In the genomic region with DNA sequence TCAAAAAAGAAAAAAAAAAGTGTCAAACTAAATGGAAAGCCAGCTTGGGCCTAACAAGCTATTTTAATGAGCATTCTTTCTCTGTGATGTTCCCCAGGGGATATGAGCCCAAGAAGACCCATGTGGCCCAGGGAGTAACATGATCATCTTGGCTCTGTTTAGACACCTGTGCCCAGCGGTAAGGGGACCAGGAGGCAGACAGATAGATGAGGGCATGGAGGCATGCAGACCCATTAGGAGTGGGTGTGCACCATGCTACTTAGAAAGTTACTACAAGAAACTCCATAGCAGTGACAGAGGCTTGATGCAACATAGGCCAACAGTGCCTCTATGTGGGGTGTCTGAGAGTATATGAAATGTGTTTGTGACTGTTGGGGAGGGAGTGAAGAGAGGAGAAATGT, we compare ENCODE assay signal across 10 cellular contexts. TPM values are rescaled to one million over a fixed set of nuclear protein-coding genes. Genes with fewer than 3 reads are reported as not detected.
DNase-seq lines count a peak whose midpoint lies in the region; ATAC-seq, FAIRE-seq and TF ChIP-seq lines count a peak whose summit lies in the region.
"Had no signal": no experiment of that assay in that cellular context is flagged by ENCODE, and none has a peak within 500 bp of the region (broad histone marks: within the 10 kb centered on the region; RNA-seq: fewer than 3 reads in every experiment).

No MANE protein-coding gene starts in this region.

- H2BK12ac ChIP-seq in H1 (ENCODE audit: low read depth, low read length) = no peak overlapping the region

- no peaks in the 10 kb centered on the region for H4K20me1 ChIP-seq in H1 (replicated peaks in 1 of 2; ENCODE audit: control insufficient read depth in 1 of 2, insufficient read depth in 2 of 2, low read length in 2 of 2)

- H3K4me1 ChIP-seq in H1 (replicated peaks in 1 of 4; ENCODE audit: control insufficient read depth in 3 of 4, insufficient read depth in 4 of 4, low read length in 3 of 4) (peaks cover 0 to 2% (median under 1%) of the 10 kb centered on the region in 4 experiments; a peak in 2 of 7 replicates), gastroesophageal sphincter (peaks cover 0 to 21% (median 9%) of the 10 kb centered on the region in 3 donors), pancreas (peaks cover 0 to 10% (median 0%) of the 10 kb centered on the region in 3 donors)

- TF ChIP-seq EP300 in H1 (IDR thresholded peaks at IDR 0.05; ENCODE audit: borderline replicate concordance in 1 of 2, low read depth in 2 of 2, low read length in 2 of 2) (no peak), gastroesophageal sphincter (IDR thresholded peaks at IDR 0.05) (no peak)

- POLR2A ChIA-PET in H1 (lab: Charles Lee; ENCODE audit: partially characterized antibody) = no interaction called here

- H3K9me3 ChIP-seq in H1 (ENCODE audit: insufficient read depth in 2 of 2, low read depth in 1 of 2, low read length in 1 of 2) (no peaks in the 10 kb centered on the region), gastroesophageal sphincter (no peaks in the 10 kb centered on the region), pancreas (no peaks in the 10 kb centered on the region)

- no peak for FAIRE-seq in H1 (lab: Jason Lieb, UNC)
- FAIRE-seq in pancreas (lab: Jason Lieb, UNC) = no peak

- peak; percentile 38 to 41 for TF ChIP-seq RAD21 in H1 (IDR thresholded peaks at IDR 0.05 in 1 of 2, conservative IDR thresholded peaks at IDR 0.05 in 1 of 2; ENCODE audit: low read depth in 2 of 2, low read length in 2 of 2)

- H3K23me2 ChIP-seq in H1 (ENCODE audit: low read depth, low read length) = 0 out of 2 replicates have a peak, but pooled peaks cover 4% of the 10 kb centered on the region

- no peak overlapping the region for H2BK15ac ChIP-seq in H1 (ENCODE audit: low read length)

- H3K4me3 ChIP-seq in H1 (ENCODE audit: extremely low read depth in 1 of 4, insufficient read depth in 2 of 4, low read depth in 3 of 4, low read length in 4 of 4) (no peak overlapping the region), gastroesophageal sphincter (no peak overlapping the region), pancreas (no peak overlapping the region)

- H2BK20ac ChIP-seq in H1 (ENCODE audit: low read length) = 0 out of 2 replicates have a peak overlapping the region, but pooled peaks have one; percentile 80

- H3K4ac ChIP-seq in H1 (replicated peaks; ENCODE audit: insufficient read length, low read depth, low read length) = no peak overlapping the region

- no peak overlapping the region for H3K14ac ChIP-seq in H1 (ENCODE audit: insufficient read length)

- CTCF ChIA-PET in H1 (lab: Charles Lee; ENCODE audit: partially characterized antibody) = interaction anchor here (0.5 to 1.7 kb wide), 7 partner anchors 8 to 234 kb away, joined by 3 read pairs; no protein-coding TSS in a partner anchor

- H3K56ac ChIP-seq in H1 (replicated peaks; ENCODE audit: insufficient read length, low read depth, low read length) = no peak overlapping the region

- H3K23ac ChIP-seq in H1 (ENCODE audit: insufficient read length) = no peak overlapping the region

- no peak overlapping the region for H2BK5ac ChIP-seq in H1 (ENCODE audit: low read depth, low read length)

- intact Hi-C loops in pancreas (cut with DNase I) = no loop called here

- H2AK5ac ChIP-seq in H1 (ENCODE audit: low read depth, low read length) = no peak overlapping the region

- peak; percentile 60 for TF ChIP-seq CTCF in GM10266 (IDR thresholded peaks at IDR 0.05; ENCODE audit: control insufficient read depth, insufficient read depth, low read depth, missing control alignments)
- TF ChIP-seq CTCF in H1 (IDR thresholded peaks at IDR 0.05; ENCODE audit: control extremely low read depth in 1 of 3, insufficient read depth in 1 of 3, low read depth in 1 of 3, low read length in 3 of 3) = no peak
- TF ChIP-seq CTCF in gastroesophageal sphincter (IDR thresholded peaks at IDR 0.05) = no peak
- TF ChIP-seq CTCF in pancreas (IDR thresholded peaks at IDR 0.05) = no peak

- H3K27me3 ChIP-seq in H1 (replicated peaks in 1 of 4; ENCODE audit: control insufficient read depth in 3 of 4, extremely low read depth in 1 of 4, insufficient read depth in 3 of 4, low read length in 3 of 4) (no peaks in the 10 kb centered on the region), gastroesophageal sphincter (no peaks in the 10 kb centered on the region), pancreas (no peaks in the 10 kb centered on the region)

- H3K79me1 ChIP-seq in H1 (ENCODE audit: low read depth, low read length) = no peaks in the 10 kb centered on the region

- H2AFZ ChIP-seq in H1 (ENCODE audit: low read length) = no peak overlapping the region

- WGBS in H1 (ENCODE audit: extremely low coverage in 1 of 2, insufficient coverage in 1 of 2, insufficient read length in 1 of 2, insufficient replicate concordance in 2 of 2, low coverage in 1 of 2, low lambda C conversion rate in 2 of 2, missing lambda C conversion rate in 1 of 2), 2 experiments = 100% methylated on average over 1 of the region's 1 CpG; no CpG with 5 or more reads in 1 of the 2 experiments
- WGBS in gastroesophageal sphincter (ENCODE audit: low coverage in 1 of 2), 2 donors = 80% methylated on average over 1 of the region's 1 CpG; no CpG with 5 or more reads in 1 of the 2 donors
- 90 to 93% methylated on average over 1 of the region's 1 CpG for WGBS in pancreas, 2 donors

- H3K9ac ChIP-seq in H1 (replicated peaks in 1 of 4; ENCODE audit: extremely low read depth in 1 of 4, low read depth in 3 of 4, low read length in 3 of 4) = no peak overlapping the region

- no peaks in the 10 kb centered on the region for H3K36me3 ChIP-seq in H1 (ENCODE audit: control insufficient read depth in 2 of 4, insufficient read depth in 4 of 4, low read length in 3 of 4)
- H3K36me3 ChIP-seq in gastroesophageal sphincter = no peaks in the 10 kb centered on the region
- H3K36me3 ChIP-seq in pancreas = no peaks in the 10 kb centered on the region

- H3K18ac ChIP-seq in H1 (ENCODE audit: extremely low read depth, low read length) = no peak overlapping the region

- H2BK120ac ChIP-seq in H1 (replicated peaks; ENCODE audit: low read depth, low read length) = peak overlapping the region; percentile 43

- H3K27ac ChIP-seq in H1 (ENCODE audit: low read depth, low read length) (no peak overlapping the region), gastroesophageal sphincter (no peak overlapping the region), pancreas (no peak overlapping the region)

- DNase-seq in ACHN = peak; percentile 11
- DNase-seq in GM10266 (ENCODE audit: extremely low spot score) = peak; percentile 59
- peak; percentile 79 for DNase-seq in NCI-H2171 (lab: John Stamatoyannopoulos, UW)
- no peak for DNase-seq in H1 (ENCODE audit: low read depth in 1 of 2, low spot score in 2 of 2)
- no peak for DNase-seq in NCI-H2029 treated with DMSO at 0.1 percent for 48 hours (lab: John Stamatoyannopoulos, UW)
- no peak for DNase-seq in pancreas
- DNase-seq in T-helper 9 cell = no peak
- DNase-seq: amniotic stem cell; stimulated activated naive CD4-positive, alpha-beta T cell treated with Interleukin-2 at 50 U/mL for 16 hours had no signal

- peaks cover 0 to 5% of the 10 kb centered on the region in 2 experiments; a peak in 1 of 4 replicates for H3K79me2 ChIP-seq in H1 (ENCODE audit: control insufficient read depth in 1 of 2, insufficient read depth in 2 of 2, low read length in 2 of 2)

- no peak overlapping the region for H4K8ac ChIP-seq in H1 (ENCODE audit: extremely low read depth, insufficient read depth, low read length)

- in situ Hi-C loops in ACHN (cut with HindIII; ENCODE audit: low pct_ligation_motif_present, low pct_unique_long_range_greater_than_20kb, low sequenced_read_pairs) = no loop called here

- ATAC-seq in gastroesophageal sphincter (no peak), pancreas (no peak)

- peak overlapping the region; percentile 15 for H4K5ac ChIP-seq in H1 (ENCODE audit: insufficient read length, low read depth, low read length)

- TF ChIP-seq POLR2A in H1 (IDR thresholded peaks at IDR 0.05; ENCODE audit: control extremely low read depth in 1 of 2, low read depth in 2 of 2, low read length in 2 of 2) (no peak), gastroesophageal sphincter (IDR thresholded peaks at IDR 0.05) (no peak)

- peak overlapping the region; percentile 72 for H4K91ac ChIP-seq in H1 (replicated peaks; ENCODE audit: insufficient read length, low read length)

- no peak overlapping the region for H3K4me2 ChIP-seq in H1 (ENCODE audit: insufficient read depth in 1 of 2, low read depth in 2 of 2, low read length in 2 of 2)

TF ChIP-seq in H1, 55 proteins besides CTCF, POLR2A, EP300 and RAD21 (continues in another document):
- TF ChIP-seq CTBP2 (IDR thresholded peaks at IDR 0.05; ENCODE audit: borderline replicate concordance, insufficient read depth, insufficient read length, low read length) (no peak), NANOG (IDR thresholded peaks at IDR 0.05; ENCODE audit: insufficient read depth, low read depth, low read length, poor library complexity, severe bottlenecking) (no peak), SIN3A (conservative IDR thresholded peaks at IDR 0.05 in 1 of 2, IDR thresholded peaks at IDR 0.05 in 1 of 2; ENCODE audit: low read depth in 1 of 2, low read length in 2 of 2) (no peak)

RNA-seq across cellular contexts. Expression of a gene that starts 3.1 kb away (rescaled TPM):
- 16.2 and 18.3 TPM in 2 replicates for total RNA-seq in H1 (2021; fragmentation: NEBNext Ultra II Directional; extraction: Animal tissue kit (Norgen Biotek cat#: 25700))
- 7.3 and 9.8 TPM in 2 replicates for polyA plus RNA-seq in H1 (2011; rRNA removed)
- 12.6 TPM for polyA plus RNA-seq in H1 (2011; cell fraction: cytosol; rRNA removed)
- polyA plus RNA-seq in H1 (2011; cell fraction: nucleus; rRNA removed) = 4.3 TPM
- polyA plus RNA-seq in H1 (2012, experiment 1 of 2) = 9.6 to 13.3 TPM (median 9.8 TPM) in 4 replicates
- 1.9 TPM for polyA plus RNA-seq in H1 (2012, experiment 2 of 2)
- 11.1 TPM for polyA plus RNA-seq in H1 (2013, experiment 1 of 2)
- polyA plus RNA-seq in H1 (2013, experiment 2 of 2) = 10.9 TPM
- 10.7 and 14.9 TPM in 2 replicates for polyA minus RNA-seq in H1 (2011; rRNA and poly(A)+ RNA removed)
- polyA minus RNA-seq in H1 (2011; cell fraction: cytosol; rRNA and poly(A)+ RNA removed) = 8.5 TPM
- 7.5 TPM for polyA minus RNA-seq in H1 (2011; cell fraction: nucleus; rRNA and poly(A)+ RNA removed)
- total RNA-seq in gastroesophageal sphincter = 10 to 100 TPM; 46.3 to 66.6 (median 59.8) TPM
- 10 to 100 TPM; 13.9 to 29.7 (median 16.6) TPM for total RNA-seq in pancreas
- polyA plus RNA-seq in pancreas = 10 to 100 TPM in 1 of 2 donors, 1 to 10 TPM in 1; 9.8 to 23.6 TPM

RNA-seq across cellular contexts. Expression of a gene that starts 45.9 kb away (rescaled TPM):
- 55.9 and 60.5 TPM in 2 replicates for total RNA-seq in H1 (2021; fragmentation: NEBNext Ultra II Directional; extraction: Animal tissue kit (Norgen Biotek cat#: 25700))
- polyA plus RNA-seq in H1 (2011; rRNA removed) (24.1 and 31.6 TPM in 2 replicates), pancreas (10 to 100 TPM in 1 of 2 donors, 1 to 10 TPM in 1; 5.8 to 10.1 TPM)
- polyA plus RNA-seq in H1 (2011; cell fraction: cytosol; rRNA removed) = 33.4 TPM
- polyA plus RNA-seq in H1 (2011; cell fraction: nucleus; rRNA removed) = 24.1 TPM
- polyA plus RNA-seq in H1 (2012, experiment 1 of 2) = 33.5 to 43.7 TPM (median 37.2 TPM) in 4 replicates
- polyA plus RNA-seq in H1 (2012, experiment 2 of 2) = 7.8 TPM
- polyA plus RNA-seq in H1 (2013, experiment 1 of 2) = 23.4 TPM
- polyA plus RNA-seq in H1 (2013, experiment 2 of 2) = 24.5 TPM
- polyA minus RNA-seq in H1 (2011; rRNA and poly(A)+ RNA removed) = 59.4 and 60.2 TPM in 2 replicates
- polyA minus RNA-seq in H1 (2011; cell fraction: cytosol; rRNA and poly(A)+ RNA removed) = 36.3 TPM
- 25.1 TPM for polyA minus RNA-seq in H1 (2011; cell fraction: nucleus; rRNA and poly(A)+ RNA removed)
- total RNA-seq in gastroesophageal sphincter (10 to 100 TPM; 14.7 to 20.1 (median 17.1) TPM), pancreas (10 to 100 TPM; 18.1 to 38.7 (median 27.8) TPM)

Comparison
In these comparisons a context has a peak if more than half of its experiments do, and no peak if none do; other contexts are left out.
1. DNase-seq: peak in ACHN (single experiment), GM10266 (single experiment) and NCI-H2171 (single experiment); none in H1 (0 of 2), NCI-H2029 treated with DMSO at 0.1 percent for 48 hours (single experiment), pancreas (0 of 6) and T-helper 9 cell (single experiment).